Comparison of ENCODE assay signal across 1 cellular context in genomic region chr9:34451545-34451944, GRCh38.
TF ChIP-seq lines count a peak whose summit lies in the region.

No MANE protein-coding gene starts in this region.

TF ChIP-seq in WTC11, 78 proteins besides CTCF, POLR2A, EP300 and RAD21 (continued from another document):
- TF ChIP-seq AFF4 (CRISPR knock-in tag; IDR thresholded peaks at IDR 0.05; ENCODE audit: borderline replicate concordance) (no peak), IRF1 (CRISPR knock-in tag; IDR thresholded peaks at IDR 0.05) (no peak), MYBL2 (CRISPR knock-in tag; IDR thresholded peaks at IDR 0.05) (no peak), ARID4B (CRISPR knock-in tag; IDR thresholded peaks at IDR 0.05; ENCODE audit: borderline replicate concordance) (no peak)
